In the genomic region with DNA sequence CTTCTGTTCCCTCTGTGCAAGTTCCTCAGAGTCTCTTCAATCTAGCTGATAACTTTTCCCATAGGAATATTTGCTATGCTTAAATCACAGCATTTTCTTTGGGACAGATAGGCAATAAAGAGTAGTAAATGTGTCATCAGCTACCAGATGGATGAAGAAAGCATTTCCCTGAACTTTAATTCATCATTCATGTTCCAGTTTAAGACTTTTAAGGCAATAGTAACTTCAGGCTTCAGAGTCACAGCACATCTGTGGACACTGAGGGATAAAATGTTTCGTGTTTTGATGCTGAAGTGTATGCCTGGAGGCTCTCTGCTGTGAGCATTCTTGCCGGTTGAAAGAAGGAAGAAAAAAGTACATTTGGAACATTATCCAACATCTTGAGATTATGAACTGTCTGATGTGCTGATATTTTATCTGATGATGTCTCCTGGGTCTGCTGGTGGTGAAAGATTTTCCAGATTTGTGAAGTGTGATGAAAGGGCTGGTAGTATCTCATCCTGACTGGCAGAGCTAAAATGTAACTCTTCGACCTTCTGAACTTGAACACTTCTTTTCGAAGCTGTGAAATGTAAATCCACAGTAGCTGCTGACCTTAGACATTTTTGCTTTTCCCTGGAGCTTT, we compare ENCODE assay signal across 1 cellular context.
TF ChIP-seq lines count a peak whose summit lies in the region.

No MANE protein-coding gene starts in this region.

TF ChIP-seq in IMR-90, 13 proteins besides CTCF, POLR2A, EP300 and RAD21:
- TF ChIP-seq, protein P1, sequence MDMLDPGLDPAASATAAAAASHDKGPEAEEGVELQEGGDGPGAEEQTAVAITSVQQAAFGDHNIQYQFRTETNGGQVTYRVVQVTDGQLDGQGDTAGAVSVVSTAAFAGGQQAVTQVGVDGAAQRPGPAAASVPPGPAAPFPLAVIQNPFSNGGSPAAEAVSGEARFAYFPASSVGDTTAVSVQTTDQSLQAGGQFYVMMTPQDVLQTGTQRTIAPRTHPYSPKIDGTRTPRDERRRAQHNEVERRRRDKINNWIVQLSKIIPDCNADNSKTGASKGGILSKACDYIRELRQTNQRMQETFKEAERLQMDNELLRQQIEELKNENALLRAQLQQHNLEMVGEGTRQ (IDR thresholded peaks at IDR 0.05; ENCODE audit: low read depth, low read length) = no peak
- TF ChIP-seq FOS (IDR thresholded peaks at IDR 0.05; ENCODE audit: low read depth, low read length) (no peak), MAZ (IDR thresholded peaks at IDR 0.05; ENCODE audit: borderline replicate concordance, low read depth, low read length) (no peak), BHLHE40 (IDR thresholded peaks at IDR 0.05; ENCODE audit: low read depth, low read length) (no peak), RCOR1 (IDR thresholded peaks at IDR 0.05; ENCODE audit: insufficient replicate concordance, low read length) (no peak), NFE2L2 (IDR thresholded peaks at IDR 0.05; ENCODE audit: low read depth, low read length) (no peak), MAFK (IDR thresholded peaks at IDR 0.05; ENCODE audit: low read depth, low read length) (no peak), RFX5 (IDR thresholded peaks at IDR 0.05; ENCODE audit: low read depth, low read length) (no peak), CHD1 (IDR thresholded peaks at IDR 0.05; ENCODE audit: low read depth, low read length) (no peak), SMC3 (IDR thresholded peaks at IDR 0.05; ENCODE audit: low read depth, low read length) (no peak), ELK1 (IDR thresholded peaks at IDR 0.05; ENCODE audit: borderline replicate concordance, low read depth, low read length) (no peak), MXI1 (IDR thresholded peaks at IDR 0.05; ENCODE audit: borderline replicate concordance, low read depth, low read length) (no peak), CEBPB (IDR thresholded peaks at IDR 0.05; ENCODE audit: low read depth, low read length) (no peak)
